Comparison of ENCODE assay signal across 8 cellular contexts in genomic region chr9:88991066-88992030, GRCh38. TPM values are rescaled to one million over a fixed set of nuclear protein-coding genes. Genes with fewer than 3 reads are reported as not detected.
DNase-seq lines count a peak whose midpoint lies in the region; ATAC-seq, FAIRE-seq and TF ChIP-seq lines count a peak whose summit lies in the region.

Gene S1PR3, plus strand, starts transcription at chr9:88991468. Its CDS starts 9,733 bp downstream, at chr9:89001201.

- peaks cover 11% of the 10 kb centered on the region for H3K9me1 ChIP-seq in IMR-90 (ENCODE audit: insufficient read depth, low read length)

- peaks cover 4% of the 10 kb centered on the region; the same call in 1 of the 2 replicates for H4K20me1 ChIP-seq in IMR-90 (ENCODE audit: insufficient read depth, low read length)

- peak within 1 kb of the TSS; percentile 79 for H3K14ac ChIP-seq in IMR-90 (replicated peaks; ENCODE audit: low read depth, low read length)

- H2AK5ac ChIP-seq in IMR-90 (ENCODE audit: low read depth, low read length) = peak within 1 kb of the TSS; percentile 82; the same call in 1 of the 2 replicates

- ATAC-seq in IMR-90 (ENCODE audit: low read depth) = peak; percentile 80
- peak; percentile 33 to 58 for ATAC-seq in activated naive CD4-positive, alpha-beta T cell treated with anti-CD3 and anti-CD28 coated beads, Interleukin-2, amount 50 U/mL, for 72 hours
- no peak for ATAC-seq in HG02759 (IDR thresholded peaks at IDR 0.05; ENCODE audit: unreplicated experiment)

- intact Hi-C loops in A673 (cut with micrococcal nuclease; ENCODE audit: unreplicated experiment) (loop anchor here (2.0 to 10.0 kb wide), 3 partner anchors 209 to 331 kb away; no protein-coding TSS in a partner anchor), IMR-90 (cut with micrococcal nuclease) (loop anchor here (1.0 to 5.0 kb wide), 8 partner anchors 139 to 407 kb away; no protein-coding TSS in a partner anchor)

- TF ChIP-seq POLR2A in IMR-90 (IDR thresholded peaks at IDR 0.05; ENCODE audit: low read depth, low read length) (peak; percentile 64), GM12891 (IDR thresholded peaks at IDR 0.05; ENCODE audit: low read depth, low read length) (no peak)

- H3K4me1 ChIP-seq in A673 (ENCODE audit: insufficient read depth, low read length, poor library complexity, severe bottlenecking) (peaks cover 50% of the 10 kb centered on the region), IMR-90 (ENCODE audit: control insufficient read depth, insufficient read depth, low read length) (peaks cover 17% of the 10 kb centered on the region), right atrium auricular region (peaks cover 0 to 40% of the 10 kb centered on the region in 2 donors), rectal smooth muscle tissue (ENCODE audit: control insufficient read depth, insufficient read depth, low read length) (peaks cover 28% of the 10 kb centered on the region)

- peak within 1 kb of the TSS; percentile 57 for H4K91ac ChIP-seq in IMR-90 (ENCODE audit: insufficient read depth, low read depth, low read length)

- TF ChIP-seq RAD21 in IMR-90 (IDR thresholded peaks at IDR 0.05; ENCODE audit: low read length) = no peak

- peak within 1 kb of the TSS; percentile 79 for H2AK9ac ChIP-seq in IMR-90 (replicated peaks; ENCODE audit: low read depth, low read length, poor library complexity)

- H3K79me1 ChIP-seq in IMR-90 (ENCODE audit: low read depth in 1 of 2, low read length in 2 of 2) = peaks cover 24 to 36% of the 10 kb centered on the region in 2 experiments

- no peak within 1 kb of the TSS; the same call in 1 of the 2 replicates for H2BK20ac ChIP-seq in IMR-90 (ENCODE audit: low read depth, low read length)

- H3K4me3 ChIP-seq in A673 (ENCODE audit: low read depth, low read length, poor library complexity, severe bottlenecking) = peak within 1 kb of the TSS; percentile 71
- peak within 1 kb of the TSS; percentile 64 for H3K4me3 ChIP-seq in IMR-90 (ENCODE audit: insufficient read depth, low read depth, low read length)
- peak within 1 kb of the TSS; percentile 83 to 89 for H3K4me3 ChIP-seq in right atrium auricular region
- peak within 1 kb of the TSS; percentile 82 for H3K4me3 ChIP-seq in rectal smooth muscle tissue (ENCODE audit: low read length)

- CTCF ChIA-PET in A673 (lab: Charles Lee) = no interaction called here
- CTCF ChIA-PET in IMR-90 (lab: Yijun Ruan, JAX) = no interaction called here

- FAIRE-seq in GM12891 (lab: Jason Lieb, UNC) = no peak

- H3K9me3 Mint-ChIP-seq in activated naive CD4-positive, alpha-beta T cell treated with anti-CD3 and anti-CD28 coated beads, Interleukin-2, amount 50 U/mL, for 72 hours = no peaks in the 10 kb centered on the region

- H3K27ac Mint-ChIP-seq in activated naive CD4-positive, alpha-beta T cell treated with anti-CD3 and anti-CD28 coated beads, Interleukin-2, amount 50 U/mL, for 72 hours = no peak within 1 kb of the TSS

- in situ Hi-C loops in IMR-90 (cut with MboI; ENCODE audit: low sequenced_read_pairs) = loop anchor here (10.0 kb wide), 1 partner anchor 217 kb away; no protein-coding TSS in a partner anchor

- POLR2A ChIA-PET in A673 (lab: Charles Lee; ENCODE audit: low non-redundant PET) (interaction anchor here (0.6 to 0.8 kb wide), 2 partner anchors 410 to 759 kb away, joined by 3 to 5 read pairs; no protein-coding TSS in a partner anchor), IMR-90 (lab: Charles Lee; ENCODE audit: unreplicated experiment) (interaction anchor here (0.6 kb wide), 1 partner anchor 200 kb away, joined by 4 read pairs; no protein-coding TSS in a partner anchor)

- H2BK120ac ChIP-seq in IMR-90 (ENCODE audit: low read depth, low read length) = peak within 1 kb of the TSS; percentile 52

- H3K56ac ChIP-seq in IMR-90 (ENCODE audit: extremely low read depth, insufficient read depth, low read length) = peak within 1 kb of the TSS; percentile 73

- H3K23ac ChIP-seq in IMR-90 (ENCODE audit: low read depth, low read length) = peak within 1 kb of the TSS; percentile 93

- 0% methylated on average over 22 of the region's 93 CpGs; no CpG with 5 or more reads in 1 of the 2 experiments for WGBS in IMR-90 (ENCODE audit: extremely low coverage in 2 of 2, insufficient read length in 1 of 2), 2 experiments

- peak within 1 kb of the TSS; percentile 29 for H3K18ac ChIP-seq in IMR-90 (ENCODE audit: low read depth, low read length)

- H3K9me3 ChIP-seq in A673 (ENCODE audit: low read depth, low read length, poor library complexity, severe bottlenecking) (no peaks in the 10 kb centered on the region), IMR-90 (ENCODE audit: control insufficient read depth, insufficient read depth, low read length) (no peaks in the 10 kb centered on the region), right atrium auricular region (no peaks in the 10 kb centered on the region)

- H3K36me3 ChIP-seq in A673 (ENCODE audit: insufficient read depth, low read length, poor library complexity, severe bottlenecking) (no peaks in the 10 kb centered on the region), IMR-90 (ENCODE audit: control insufficient read depth, insufficient read depth, low read length) (peaks cover 18% of the 10 kb centered on the region), right atrium auricular region (peaks cover 13% of the 10 kb centered on the region), rectal smooth muscle tissue (ENCODE audit: control insufficient read depth, insufficient read depth, low read length) (no peaks in the 10 kb centered on the region)

- H3K36me3 Mint-ChIP-seq in activated naive CD4-positive, alpha-beta T cell treated with anti-CD3 and anti-CD28 coated beads, Interleukin-2, amount 50 U/mL, for 72 hours = no peaks in the 10 kb centered on the region

- H4K5ac ChIP-seq in IMR-90 (ENCODE audit: low read depth, low read length) = no peak within 1 kb of the TSS; the same call in 1 of the 2 replicates

- TF ChIP-seq CTCF in A673 (conservative IDR thresholded peaks at IDR 0.05; ENCODE audit: low read depth, low read length) (no peak; the same call in 1 of the 2 replicates), IMR-90 (conservative IDR thresholded peaks at IDR 0.05; ENCODE audit: low read depth, low read length) (no peak), right atrium auricular region (IDR thresholded peaks at IDR 0.05) (peak in 1 of 2 donors; percentile 32)

- H3K9ac ChIP-seq in IMR-90 (ENCODE audit: low read depth, low read length) = peak within 1 kb of the TSS; percentile 87
- no peak within 1 kb of the TSS for H3K9ac ChIP-seq in rectal smooth muscle tissue (ENCODE audit: low read length)

- DNase-seq in A673 (ENCODE audit: low spot score) = peak; percentile 60
- DNase-seq in IMR-90 = no peak
- DNase-seq in activated naive CD4-positive, alpha-beta T cell treated with anti-CD3 and anti-CD28 coated beads, Interleukin-2, amount 50 U/mL, for 72 hours (ENCODE audit: low spot score in 2 of 2) = peak in 1 of 2 donors; percentile 24
- DNase-seq in right atrium auricular region (ENCODE audit: low spot score) = peak; percentile 71
- no peak for DNase-seq in GM12891 (ENCODE audit: insufficient read length, low spot score)
- no peak for DNase-seq in GDM1 (lab: John Stamatoyannopoulos, UW)

- H4K8ac ChIP-seq in IMR-90 (ENCODE audit: low read depth in 2 of 2, low read length in 2 of 2) = peak within 1 kb of the TSS in 1 of 2 experiments; percentile 49; a peak in 1 of 4 replicates

- H2AFZ ChIP-seq in IMR-90 (replicated peaks; ENCODE audit: low read length, poor library complexity) = peak within 1 kb of the TSS; percentile 89

- H3K27me3 ChIP-seq in A673 (replicated peaks; ENCODE audit: insufficient read depth, low read depth, low read length, poor library complexity) (no peaks in the 10 kb centered on the region), IMR-90 (ENCODE audit: control insufficient read depth, insufficient read depth, low read length) (no peaks in the 10 kb centered on the region), right atrium auricular region (no peaks in the 10 kb centered on the region), rectal smooth muscle tissue (ENCODE audit: control insufficient read depth, insufficient read depth, low read length) (peaks cover 4% of the 10 kb centered on the region)

- peak within 1 kb of the TSS; percentile 61 for H3K27ac ChIP-seq in A673 (ENCODE audit: low read depth, low read length, poor library complexity, severe bottlenecking)
- peak within 1 kb of the TSS; percentile 67 for H3K27ac ChIP-seq in IMR-90 (ENCODE audit: insufficient read depth, low read length)
- peak within 1 kb of the TSS; percentile 85 to 90 for H3K27ac ChIP-seq in right atrium auricular region
- peak within 1 kb of the TSS; percentile 65 for H3K27ac ChIP-seq in rectal smooth muscle tissue (ENCODE audit: low read depth, low read length)

- BruUV-seq in A673 (replicated peaks; lab: Mats Ljungman, UMichigan) = no TSS peak
- BruUV-seq in IMR-90 (replicated peaks; lab: Mats Ljungman, UMichigan) = no TSS peak

- H3K4me2 ChIP-seq in IMR-90 (ENCODE audit: low read depth, low read length) = peak within 1 kb of the TSS; percentile 96

- peak within 1 kb of the TSS; percentile 14 for H2BK5ac ChIP-seq in IMR-90 (ENCODE audit: low read depth, low read length, poor library complexity, severe bottlenecking)

- dilution Hi-C loops in IMR-90 (cut with HindIII; ENCODE audit: low sequenced_read_pairs, unreplicated experiment) = loop anchor here (25.0 kb wide), 1 partner anchor 354 kb away; no protein-coding TSS in a partner anchor

- peak within 1 kb of the TSS; percentile 65; the same call in 2 of the 3 replicates for H2BK15ac ChIP-seq in IMR-90 (ENCODE audit: low read depth, low read length)

- peak within 1 kb of the TSS; percentile 75 for H3K4ac ChIP-seq in IMR-90 (ENCODE audit: low read depth, low read length)

TF ChIP-seq in IMR-90, 13 proteins besides CTCF, POLR2A, EP300 and RAD21 (continues in another document):
- TF ChIP-seq NFE2L2 (IDR thresholded peaks at IDR 0.05; ENCODE audit: low read depth, low read length) = no peak
- TF ChIP-seq MAZ (IDR thresholded peaks at IDR 0.05; ENCODE audit: borderline replicate concordance, low read depth, low read length) = no peak; the same call in 1 of the 2 replicates
- TF ChIP-seq BHLHE40 (IDR thresholded peaks at IDR 0.05; ENCODE audit: low read depth, low read length) = no peak
- TF ChIP-seq CEBPB (IDR thresholded peaks at IDR 0.05; ENCODE audit: low read depth, low read length) = no peak

TF ChIP-seq in GM12891, 5 proteins besides CTCF, POLR2A, EP300 and RAD21:
- TF ChIP-seq POU2F2 (IDR thresholded peaks at IDR 0.05; ENCODE audit: low read depth, low read length) (no peak), SPI1 (IDR thresholded peaks at IDR 0.05; ENCODE audit: low read depth, low read length) (no peak), PAX5 (IDR thresholded peaks at IDR 0.05; ENCODE audit: insufficient read depth, low read length, severe bottlenecking) (no peak), TAF1 (IDR thresholded peaks at IDR 0.05; ENCODE audit: low read depth, low read length) (no peak), POLR2AphosphoS5 (IDR thresholded peaks at IDR 0.05; ENCODE audit: low read depth, low read length) (no peak)

RNA-seq across cellular contexts. Expression of gene S1PR3, which starts in this region (rescaled TPM):
- total RNA-seq in A673 (2021) (42.9 and 50.9 TPM in 2 replicates), IMR-90 (2012; rRNA removed) (28.7 and 31.1 TPM in 2 replicates), right atrium auricular region (10 to 100 TPM; 26.8 to 34.7 TPM)
- 25.0 and 28.4 TPM in 2 replicates for polyA plus RNA-seq in IMR-90 (2012; rRNA removed)
- 16.1 and 27.1 TPM in 2 replicates for polyA plus RNA-seq in IMR-90 (2012; cell fraction: cytosol; rRNA removed)
- polyA plus RNA-seq in IMR-90 (2012; cell fraction: nucleus; rRNA removed; ENCODE audit: low replicate concordance) = 9.5 and 9.8 TPM in 2 replicates
- under 1 TPM; 0.07 to 0.14 TPM for total RNA-seq in activated naive CD4-positive, alpha-beta T cell treated with anti-CD3 and anti-CD28 coated beads, Interleukin-2, amount 50 U/mL, for 72 hours
- polyA plus RNA-seq in GM12891 (2012; ENCODE audit: low read depth, missing spikeins) = 0.03 TPM

Comparison
In these comparisons a context has a peak if more than half of its experiments do, and no peak if none do; other contexts are left out.
1. RNA of gene S1PR3 (total RNA-seq): 42.9 to 50.9 TPM in A673, 26.8 to 34.7 TPM in right atrium auricular region and 28.7 to 31.1 TPM in IMR-90; 0.07 to 0.14 TPM in activated naive CD4-positive, alpha-beta T cell treated with anti-CD3 and anti-CD28 coated beads, Interleukin-2, amount 50 U/mL, for 72 hours; every median in the first group is over 10 times any median in the second.
2. Peak in ATAC-seq in activated naive CD4-positive, alpha-beta T cell treated with anti-CD3 and anti-CD28 coated beads, Interleukin-2, amount 50 U/mL, for 72 hours; RNA of the gene not detected or under 1 TPM.
3. DNase-seq: peak in A673 (single experiment) and right atrium auricular region (single experiment); none in IMR-90 (single experiment), GM12891 (single experiment) and GDM1 (single experiment).
4. Peak in every context shown above with its lines, with median percentiles within 50 percentile points of each other: H3K27ac ChIP-seq and H3K4me3 ChIP-seq.